22 cellular contexts compared by ENCODE assay signal in genomic region chr10:4199196-4199595, GRCh38.
DNase-seq lines count a peak whose midpoint lies in the region; ATAC-seq and TF ChIP-seq lines count a peak whose summit lies in the region.
"Had no signal": no experiment of that assay in that cellular context is flagged by ENCODE, and none has a peak within 500 bp of the region (broad histone marks: within the 10 kb centered on the region; RNA-seq: fewer than 3 reads in every experiment).

No MANE protein-coding gene starts in this region.

- BruUV-seq in PC-3 (replicated peaks; lab: Mats Ljungman, UMichigan), result no TSS peak

- H3K79me2 ChIP-seq in PC-3 (ENCODE audit: low read length), result no peaks in the 10 kb centered on the region

- H3K4me2 ChIP-seq in PC-3 (ENCODE audit: low read length), result no peak overlapping the region
- H3K4me2 ChIP-seq: A549; BLaER1 treated with 17β-estradiol and CSF1 and Interleukin-3, amounts not matched to agents 10 nM and 100 nM had no signal

- intact Hi-C loops in PC-3 (cut with micrococcal nuclease), result loop anchor here (10.0 kb wide), 3 partner anchors 46 to 476 kb away; no protein-coding TSS in a partner anchor

- no peak overlapping the region for H3K4me3 ChIP-seq in PC-3 (ENCODE audit: low read length)
- no peak overlapping the region for H3K4me3 ChIP-seq in RWPE2 (ENCODE audit: severe bottlenecking)
- H3K4me3 ChIP-seq: A549; BLaER1 treated with 17β-estradiol and CSF1 and Interleukin-3, amounts not matched to agents 10 nM and 100 nM; HAP-1 had no signal

- no peaks in the 10 kb centered on the region for H3K9me2 ChIP-seq in PC-3 (replicated peaks; ENCODE audit: low read length)

- H3K4me1 ChIP-seq in PC-3 (ENCODE audit: insufficient read depth, low read length), result peaks cover 9% of the 10 kb centered on the region
- peaks cover 9% of the 10 kb centered on the region for H3K4me1 ChIP-seq in RWPE2 (ENCODE audit: insufficient read depth, poor library complexity, severe bottlenecking)
- H3K4me1 ChIP-seq: A549, BE2C, HAP-1 had no signal

- peak; percentile 15 for DNase-seq in PC-3
- no peak for DNase-seq in RWPE2 (ENCODE audit: low spot score)
- peak; percentile 15 for DNase-seq in renal cortical epithelial cell (ENCODE audit: low read depth)
- DNase-seq in HT-29 (ENCODE audit: low spot score), result no peak
- DNase-seq in COR-L47 (lab: John Stamatoyannopoulos, UW), result no peak
- DNase-seq in caudate nucleus (lab: John Stamatoyannopoulos, UW), result no peak
- DNase-seq: 8988T; ACHN; AML-193; BE2C; Calu3; CD4-positive, alpha-beta T cell; CD8-positive, alpha-beta memory T cell; DMS53; DMS79 treated with DMSO at 0.1 percent for 48 hours; GF-D8; GOT3; HFFc6 had no signal

- H3K9me3 ChIP-seq in PC-3 (ENCODE audit: low read length), result no peaks in the 10 kb centered on the region
- H3K9me3 ChIP-seq in RWPE2 (ENCODE audit: severe bottlenecking), result no peaks in the 10 kb centered on the region
- H3K9me3 ChIP-seq: A549, BE2C, HAP-1 had no signal

- ATAC-seq in PC-3 (no peak), RWPE2 (ENCODE audit: low read depth) (peak; percentile 60), esophagus mucosa (peak; percentile 76)
- ATAC-seq: A549 had no signal

- no peaks in the 10 kb centered on the region for H4K20me1 ChIP-seq in PC-3 (ENCODE audit: low read length)
- H4K20me1 ChIP-seq: BLaER1 treated with 17β-estradiol and CSF1 and Interleukin-3, amounts not matched to agents 10 nM and 100 nM had no signal

- no peak overlapping the region for H2AFZ ChIP-seq in PC-3 (ENCODE audit: low read length)

- TF ChIP-seq CTCF in PC-3 (conservative IDR thresholded peaks at IDR 0.05; ENCODE audit: low read depth, low read length), result no peak
- TF ChIP-seq CTCF in RWPE2 (IDR thresholded peaks at IDR 0.05; ENCODE audit: poor library complexity, severe bottlenecking), result no peak

- CTCF ChIA-PET in PC-3 (lab: Charles Lee), result no interaction called here

- H3K36me3 ChIP-seq in PC-3 (ENCODE audit: low read depth, low read length), result no peaks in the 10 kb centered on the region
- no peaks in the 10 kb centered on the region for H3K36me3 ChIP-seq in RWPE2 (ENCODE audit: low read depth)
- H3K36me3 ChIP-seq: BE2C; BLaER1 treated with 17β-estradiol and CSF1 and Interleukin-3, amounts not matched to agents 10 nM and 100 nM; HAP-1 had no signal

- H3K9ac ChIP-seq in PC-3 (ENCODE audit: low read length), result no peak overlapping the region
- H3K9ac ChIP-seq: BLaER1 treated with 17β-estradiol and CSF1 and Interleukin-3, amounts not matched to agents 10 nM and 100 nM had no signal

- H3K27me3 ChIP-seq in PC-3 (ENCODE audit: low read length) (no peaks in the 10 kb centered on the region), RWPE2 (ENCODE audit: insufficient read depth, poor library complexity, severe bottlenecking) (no peaks in the 10 kb centered on the region)
- H3K27me3 ChIP-seq: BE2C; BLaER1 treated with 17β-estradiol and CSF1 and Interleukin-3, amounts not matched to agents 10 nM and 100 nM had no signal

- H3K27ac ChIP-seq in PC-3 (ENCODE audit: low read length), result no peak overlapping the region
- no peak overlapping the region for H3K27ac ChIP-seq in RWPE2 (ENCODE audit: poor library complexity, severe bottlenecking)
- no peak overlapping the region for H3K27ac ChIP-seq in caudate nucleus (ENCODE audit: low read depth, low read length)
- H3K27ac ChIP-seq: A549; BLaER1 treated with 17β-estradiol and CSF1 and Interleukin-3, amounts not matched to agents 10 nM and 100 nM had no signal

- POLR2A ChIA-PET in PC-3 (lab: Charles Lee; ENCODE audit: unreplicated experiment), result no interaction called here

- H3F3A ChIP-seq in PC-3 (ENCODE audit: low read length, unreplicated experiment), result peaks cover 5% of the 10 kb centered on the region

Comparison
In these comparisons a context has a peak if more than half of its experiments do, and no peak if none do; other contexts are left out.
1. DNase-seq: peak in PC-3 (single experiment) and renal cortical epithelial cell (single experiment); none in RWPE2 (single experiment), HT-29 (single experiment), COR-L47 (single experiment) and caudate nucleus (0 of 61).